ENCODE assay signal across 13 cellular contexts in the genomic region with DNA sequence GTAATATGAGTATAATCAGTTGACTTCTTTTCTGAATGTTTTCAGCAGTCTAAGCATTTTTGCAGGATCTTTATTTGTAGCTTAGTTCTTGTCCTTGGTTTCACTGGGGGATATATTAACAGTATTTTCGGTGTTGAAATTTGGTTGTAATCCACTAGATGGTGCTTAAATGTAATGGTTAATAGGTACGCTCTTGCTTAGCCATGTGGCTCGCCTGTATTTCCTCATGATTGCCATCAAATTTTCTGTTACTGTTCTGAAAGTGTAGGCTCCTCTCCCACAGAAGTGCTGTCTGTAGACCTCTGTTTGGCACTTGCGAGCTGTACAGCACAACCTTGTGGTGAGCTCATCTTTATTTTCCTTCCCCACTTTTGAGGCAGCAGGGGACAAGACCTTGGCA. TPM values are rescaled to one million over a fixed set of nuclear protein-coding genes. Genes with fewer than 3 reads are reported as not detected.
DNase-seq lines count a peak whose midpoint lies in the region; ATAC-seq and TF ChIP-seq lines count a peak whose summit lies in the region.
"Had no signal": no experiment of that assay in that cellular context is flagged by ENCODE, and none has a peak within 500 bp of the region (broad histone marks: within the 10 kb centered on the region; RNA-seq: fewer than 3 reads in every experiment).

No MANE protein-coding gene starts in this region.

- TF ChIP-seq CTCF in KMS-11 (conservative IDR thresholded peaks at IDR 0.05; ENCODE audit: low read depth, low read length) (peak; percentile 44; the same call in 1 of the 2 replicates), foreskin keratinocyte (conservative IDR thresholded peaks at IDR 0.05) (peak; percentile 32)

- peak overlapping the region; percentile 80 for H3K4me2 ChIP-seq in KMS-11

- DNase-seq in NCI-H2171 treated with DMSO at 0.1 percent for 48 hours (lab: John Stamatoyannopoulos, UW) (peak; percentile 19), NCI-H2171 (lab: John Stamatoyannopoulos, UW) (no peak), RPMI8226 (peak; percentile 36), foreskin keratinocyte (no peak), NCI-H1436 treated with DMSO at 0.1 percent for 48 hours (lab: John Stamatoyannopoulos, UW) (no peak), NCI-H2227 treated with DMSO at 0.1 percent for 48 hours (lab: John Stamatoyannopoulos, UW) (no peak)
- DNase-seq: activated naive CD8-positive, alpha-beta T cell treated with anti-CD3 and anti-CD28 coated beads for 36 hours; DMS79; IMR-90 had no signal

- peak overlapping the region; percentile 79 for H2AFZ ChIP-seq in KMS-11 (ENCODE audit: low read depth)

- peak overlapping the region; percentile 39; the same call in 1 of the 2 replicates for H3K9ac ChIP-seq in KMS-11

- H3K4me1 ChIP-seq in KMS-11 (ENCODE audit: low read depth, poor library complexity, severe bottlenecking) (peaks cover 49% of the 10 kb centered on the region), foreskin keratinocyte (peaks cover 3% of the 10 kb centered on the region)

- no peak overlapping the region for H3K4me3 ChIP-seq in KMS-11 (IDR thresholded peaks at IDR 0.05; ENCODE audit: insufficient read depth, low read depth, low read length)

- H3K36me3 ChIP-seq in KMS-11 (ENCODE audit: insufficient read depth), result no peaks in the 10 kb centered on the region

- no peaks in the 10 kb centered on the region; the same call in 1 of the 2 replicates for H3K79me2 ChIP-seq in KMS-11 (ENCODE audit: insufficient read depth, low read depth)

- H3K27ac ChIP-seq in KMS-11, result peak overlapping the region; percentile 89
- H3K27ac ChIP-seq in foreskin keratinocyte, result no peak overlapping the region

- H3K27me3 ChIP-seq in KMS-11 (ENCODE audit: insufficient read depth, low read depth) (no peaks in the 10 kb centered on the region), foreskin keratinocyte (no peaks in the 10 kb centered on the region)

- ATAC-seq in foreskin keratinocyte (no peak), HG02870 (IDR thresholded peaks at IDR 0.05; ENCODE audit: unreplicated experiment) (no peak)
- ATAC-seq: SK-N-SH treated with all-trans-retinoic acid at 6 μM for 48 hours had no signal

- H4K20me1 ChIP-seq in KMS-11 (ENCODE audit: insufficient read depth), result no peaks in the 10 kb centered on the region

RNA-seq across cellular contexts. Expression of gene FAAH2, which starts 3.9 kb away (rescaled TPM):
- 0.92 TPM in 2 replicates for total RNA-seq in foreskin keratinocyte
- 0.73 and 1.0 TPM in 2 replicates for polyA plus RNA-seq in foreskin keratinocyte
- total RNA-seq: H4, IMR-90 had no signal
- polyA plus RNA-seq: IMR-90 had no signal

Comparison
In these comparisons a context has a peak if more than half of its experiments do, and no peak if none do; other contexts are left out.
1. DNase-seq: peak in NCI-H2171 treated with DMSO at 0.1 percent for 48 hours (single experiment) and RPMI8226 (single experiment); none in NCI-H2171 (single experiment), foreskin keratinocyte (0 of 2), NCI-H1436 treated with DMSO at 0.1 percent for 48 hours (single experiment) and NCI-H2227 treated with DMSO at 0.1 percent for 48 hours (single experiment).